ENCODE assay signal across 9 cellular contexts in the genomic region with DNA sequence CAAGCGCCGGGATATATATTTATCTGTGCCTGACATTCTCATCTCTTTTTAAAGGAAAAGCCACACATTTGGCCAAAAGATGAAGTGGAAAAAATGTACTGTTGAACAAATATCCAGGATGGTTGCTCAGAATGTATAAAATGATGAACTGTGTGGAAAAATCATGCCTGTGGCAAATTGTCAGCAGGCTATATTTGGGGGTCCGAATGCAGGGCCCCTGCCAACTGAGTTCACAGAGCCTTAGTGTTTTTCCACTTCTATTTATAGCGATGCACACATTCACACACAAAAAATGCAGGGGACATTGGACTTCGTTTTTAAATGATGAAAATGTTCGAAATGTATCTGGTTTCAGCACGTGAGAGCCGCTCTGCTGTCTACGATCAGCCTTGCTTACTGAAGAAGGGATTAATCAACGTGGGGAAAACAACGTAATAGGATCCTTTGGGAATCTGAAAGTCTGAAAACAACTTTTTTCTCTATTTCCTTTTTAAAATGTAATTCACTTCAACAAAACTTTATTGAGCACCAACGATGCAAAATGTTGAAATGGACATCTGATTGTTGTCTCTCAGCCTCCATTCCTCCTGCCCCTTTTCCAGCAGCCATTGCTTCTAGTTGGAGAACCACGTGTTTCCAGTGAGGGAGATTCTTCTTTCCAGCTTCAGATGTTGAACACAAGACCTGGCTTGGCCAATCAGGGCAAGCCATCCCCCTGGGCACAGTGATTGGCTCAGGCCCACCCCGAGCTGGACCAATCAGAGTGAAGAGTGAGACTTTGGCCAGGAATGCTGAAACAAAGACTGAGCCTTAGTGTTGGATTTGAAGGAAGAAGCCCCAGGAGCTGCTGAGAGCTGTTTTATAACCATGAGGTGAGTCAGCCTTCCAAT. TPM values are rescaled to one million over a fixed set of nuclear protein-coding genes. Genes with fewer than 3 reads are reported as not detected.
A peak's percentile ranks its signal among the peaks of the same experiment; 100 is the strongest.
DNase-seq lines count a peak whose midpoint lies in the region; ATAC-seq, FAIRE-seq and TF ChIP-seq lines count a peak whose summit lies in the region.
"Had no signal": no experiment of that assay in that cellular context is flagged by ENCODE, and none has a peak within 500 bp of the region (broad histone marks: within the 10 kb centered on the region; RNA-seq: fewer than 3 reads in every experiment).

No MANE protein-coding gene starts in this region.

- H3K4ac ChIP-seq in IMR-90 (ENCODE audit: low read depth, low read length) (peak overlapping the region; percentile 73), H9 (ENCODE audit: low read depth, low read length) (no peak overlapping the region)

- H4K5ac ChIP-seq in IMR-90 (ENCODE audit: low read depth, low read length) (peak overlapping the region; percentile 89), H9 (ENCODE audit: insufficient read length, low read depth, low read length) (no peak overlapping the region)

- peak overlapping the region; percentile 15 for H3K56ac ChIP-seq in IMR-90 (ENCODE audit: extremely low read depth, insufficient read depth, low read length)
- no peak overlapping the region for H3K56ac ChIP-seq in H9 (ENCODE audit: insufficient read length, low read depth, low read length)

- H3K36me3 Mint-ChIP-seq in H9 (ENCODE audit: insufficient read depth in 1 of 3, low read depth in 3 of 3): no peaks in the 10 kb centered on the region; a peak in 1 of 7 replicates

- no peak overlapping the region for H3T11ph ChIP-seq in H9 (ENCODE audit: low read length)

- TF ChIP-seq EP300 in K562 (IDR thresholded peaks at IDR 0.05; ENCODE audit: low read length): no peak

- no peaks in the 10 kb centered on the region for H3K23me2 ChIP-seq in H9 (ENCODE audit: insufficient read length, low read depth, low read length, poor library complexity, severe bottlenecking)

- H3K36me3 ChIP-seq in IMR-90 (ENCODE audit: control insufficient read depth, insufficient read depth, low read length) (no peaks in the 10 kb centered on the region), K562 (ENCODE audit: control insufficient read depth, insufficient read depth, low read length) (no peaks in the 10 kb centered on the region), testis (ENCODE audit: low read depth, missing control alignments) (no peaks in the 10 kb centered on the region)

- no peak overlapping the region for H2AK9ac ChIP-seq in IMR-90 (replicated peaks; ENCODE audit: low read depth, low read length, poor library complexity)

- TF ChIP-seq CTCF in IMR-90 (conservative IDR thresholded peaks at IDR 0.05; ENCODE audit: low read depth, low read length): no peak
- TF ChIP-seq CTCF in K562 (IDR thresholded peaks at IDR 0.05 in 2 of 3, conservative IDR thresholded peaks at IDR 0.05 in 1 of 3; ENCODE audit: insufficient read depth in 2 of 3, low read depth in 1 of 3, low read length in 3 of 3): no peak
- no peak for TF ChIP-seq CTCF in testis (IDR thresholded peaks at IDR 0.05)
- TF ChIP-seq CTCF in H9 (conservative IDR thresholded peaks at IDR 0.05): no peak

- 60% methylated on average over 1 of the region's 14 CpGs; no CpG with 5 or more reads in 1 of the 2 experiments for WGBS in IMR-90 (ENCODE audit: extremely low coverage in 2 of 2, insufficient read length in 1 of 2), 2 experiments
- WGBS in K562 (ENCODE audit: insufficient coverage, low coverage, missing lambda C conversion rate): 48% methylated on average over 14 of the region's 14 CpGs
- WGBS in testis, 2 donors: 26 to 33% methylated on average over 14 of the region's 14 CpGs
- no CpG with 5 or more reads among the region's 14 CpGs for WGBS in H9 (ENCODE audit: extremely low coverage, insufficient read length, low lambda C conversion rate)

- H2BK5ac ChIP-seq in IMR-90 (ENCODE audit: low read depth, low read length, poor library complexity, severe bottlenecking): peak overlapping the region; percentile 66
- no peak overlapping the region for H2BK5ac ChIP-seq in H9 (ENCODE audit: insufficient read length, low read length)

- H4K91ac ChIP-seq in IMR-90 (ENCODE audit: insufficient read depth, low read depth, low read length) (peak overlapping the region; percentile 69), H9 (ENCODE audit: insufficient read length, low read depth, low read length) (no peak overlapping the region)

- H3K27ac Mint-ChIP-seq in H9: no peak overlapping the region

- H4K20me1 ChIP-seq in IMR-90 (ENCODE audit: insufficient read depth, low read length) (no peaks in the 10 kb centered on the region), K562 (replicated peaks; ENCODE audit: control insufficient read depth, insufficient read depth, low read length) (no peaks in the 10 kb centered on the region), H9 (ENCODE audit: control insufficient read depth, insufficient read depth, insufficient read length) (no peaks in the 10 kb centered on the region)

- H2BK20ac ChIP-seq in IMR-90 (ENCODE audit: low read depth, low read length): peak overlapping the region; percentile 85
- H2BK20ac ChIP-seq in H9 (ENCODE audit: low read depth, low read length, poor library complexity, severe bottlenecking): no peak overlapping the region

- H3K4me2 ChIP-seq in IMR-90 (ENCODE audit: low read depth, low read length) (peak overlapping the region; percentile 13), K562 (ENCODE audit: insufficient read depth, low read length) (no peak overlapping the region), H9 (ENCODE audit: insufficient read depth, insufficient read length, low read length) (no peak overlapping the region)

- POLR2A ChIA-PET in IMR-90 (lab: Charles Lee; ENCODE audit: unreplicated experiment) (no interaction called here), K562 (lab: Yijun Ruan, JAX) (interaction anchor here (0.7 to 1.1 kb wide), 2 partner anchors 11 to 15 kb away, joined by 3 read pairs; no protein-coding TSS in a partner anchor)

- peak overlapping the region; percentile 35; the same call in 1 of the 2 replicates for H2AK5ac ChIP-seq in IMR-90 (ENCODE audit: low read depth, low read length)
- H2AK5ac ChIP-seq in H9 (ENCODE audit: insufficient read length, low read length): no peak overlapping the region

- H3K27me3 ChIP-seq in IMR-90 (ENCODE audit: control insufficient read depth, insufficient read depth, low read length) (no peaks in the 10 kb centered on the region), K562 (ENCODE audit: control insufficient read depth in 2 of 2, insufficient read depth in 2 of 2, low read length in 2 of 2) (no peaks in the 10 kb centered on the region), testis (no peaks in the 10 kb centered on the region), H9 (ENCODE audit: insufficient read depth, low read length) (no peaks in the 10 kb centered on the region)

- peak; percentile 94 for ATAC-seq in IMR-90 (ENCODE audit: low read depth)
- peak; percentile 81 for ATAC-seq in K562
- ATAC-seq in HG02588 (IDR thresholded peaks at IDR 0.05; ENCODE audit: unreplicated experiment): no peak

- DNase-seq in IMR-90 (peak; percentile 93), K562 (ENCODE audit: extremely low read depth in 1 of 4, low spot score in 3 of 4) (peak; percentile 39 to 77 (median 74)), kidney tubule cell (ENCODE audit: low spot score) (peak; percentile 79), testis (peak; percentile 65), H9 (no peak), KBM-7 (no peak)
- no peak for DNase-seq in effector CD8-positive, alpha-beta T cell (lab: John Stamatoyannopoulos, UW)

- H2BK15ac ChIP-seq in IMR-90 (ENCODE audit: low read depth, low read length): peak overlapping the region; percentile 16
- H2BK15ac ChIP-seq in H9 (ENCODE audit: low read depth, low read length): no peak overlapping the region

- H3K9me1 ChIP-seq in IMR-90 (ENCODE audit: insufficient read depth, low read length) (peaks cover 19% of the 10 kb centered on the region), K562 (ENCODE audit: control insufficient read depth, insufficient read depth, low read length) (no peaks in the 10 kb centered on the region)

- CTCF ChIA-PET in IMR-90 (lab: Yijun Ruan, JAX) (no interaction called here), K562 (lab: Yijun Ruan, JAX; ENCODE audit: low intra/inter-chr PET ratio) (no interaction called here)

- H3K27ac ChIP-seq in IMR-90 (ENCODE audit: insufficient read depth, low read length): peak overlapping the region; percentile 22; the same call in 1 of the 2 replicates
- H3K27ac ChIP-seq in K562 (ENCODE audit: extremely low read depth, low read depth, low read length): no peak overlapping the region
- peak overlapping the region in 1 of 2 donors; percentile 25 for H3K27ac ChIP-seq in testis
- H3K27ac ChIP-seq in H9 (ENCODE audit: insufficient read length, low read depth, low read length): no peak overlapping the region

- peaks cover 0 to 12% of the 10 kb centered on the region in 2 experiments; a peak in 2 of 4 replicates for H3K79me1 ChIP-seq in IMR-90 (ENCODE audit: low read depth in 1 of 2, low read length in 2 of 2)
- no peaks in the 10 kb centered on the region for H3K79me1 ChIP-seq in H9 (ENCODE audit: insufficient read depth, low read depth, low read length, poor library complexity, severe bottlenecking)

- H3K18ac ChIP-seq in IMR-90 (ENCODE audit: low read depth, low read length) (peak overlapping the region; percentile 82), H9 (ENCODE audit: insufficient read length, low read depth, low read length) (no peak overlapping the region)

- in situ Hi-C loops in IMR-90 (cut with MboI; ENCODE audit: low sequenced_read_pairs) (no loop called here), K562 (cut with MboI) (loop anchor here (25.0 kb wide), 3 partner anchors 169 to 569 kb away; a partner anchor contains a TSS), KBM-7 (cut with MboI; ENCODE audit: low pct_unique_long_range_greater_than_20kb, low sequenced_read_pairs) (loop anchor here (25.0 kb wide), 1 partner anchor 269 kb away; a partner anchor contains a TSS)

- FAIRE-seq in K562 (lab: Jason Lieb, UNC): no peak
- FAIRE-seq: keratinocyte had no signal

- no peaks in the 10 kb centered on the region for H3K9me3 Mint-ChIP-seq in H9

- no peak for TF ChIP-seq POLR2A in IMR-90 (IDR thresholded peaks at IDR 0.05; ENCODE audit: low read depth, low read length)
- TF ChIP-seq POLR2A in K562 (conservative IDR thresholded peaks at IDR 0.05): no peak
- TF ChIP-seq POLR2A in testis (IDR thresholded peaks at IDR 0.05): no peak

- H3K9me3 ChIP-seq in IMR-90 (ENCODE audit: control insufficient read depth, insufficient read depth, low read length) (no peaks in the 10 kb centered on the region), K562 (replicated peaks; ENCODE audit: control insufficient read depth, insufficient read depth, low read depth, low read length) (no peaks in the 10 kb centered on the region), testis (no peaks in the 10 kb centered on the region), H9 (ENCODE audit: control insufficient read depth, low read depth, low read length) (no peaks in the 10 kb centered on the region)

- H3K27me3 Mint-ChIP-seq in H9 (ENCODE audit: low read depth): peaks cover 3% of the 10 kb centered on the region

- BruUV-seq in IMR-90 (replicated peaks; lab: Mats Ljungman, UMichigan): no TSS peak
- no TSS peak for BruUV-seq in K562 (replicated peaks; lab: Mats Ljungman, UMichigan)

- no peak overlapping the region for H2BK12ac ChIP-seq in H9 (ENCODE audit: insufficient read length, low read depth, low read length)

- TF ChIP-seq RAD21 in IMR-90 (IDR thresholded peaks at IDR 0.05; ENCODE audit: low read length) (no peak; the same call in 1 of the 2 replicates), K562 (CRISPR knock-in tag; conservative IDR thresholded peaks at IDR 0.05 in 1 of 2, IDR thresholded peaks at IDR 0.05 in 1 of 2) (no peak)

- H2AFZ ChIP-seq in IMR-90 (replicated peaks; ENCODE audit: low read length, poor library complexity): peak overlapping the region; percentile 90
- peak overlapping the region; percentile 20 for H2AFZ ChIP-seq in K562 (ENCODE audit: low read depth, low read length)
- H2AFZ ChIP-seq in H9 (ENCODE audit: low read length): no peak overlapping the region

- peak overlapping the region; percentile 3; the same call in 1 of the 2 replicates for H3K4me3 ChIP-seq in IMR-90 (ENCODE audit: insufficient read depth, low read depth, low read length)
- H3K4me3 ChIP-seq in K562: no peak overlapping the region
- H3K4me3 ChIP-seq in testis: no peak overlapping the region

- no peak overlapping the region for H3K4me3 Mint-ChIP-seq in H9

- dilution Hi-C loops in IMR-90 (cut with HindIII; ENCODE audit: low sequenced_read_pairs, unreplicated experiment): no loop called here

- peaks cover 7 to 8% of the 10 kb centered on the region in 2 experiments for H3K4me1 Mint-ChIP-seq in H9

- H3K9ac ChIP-seq in IMR-90 (ENCODE audit: low read depth, low read length) (peak overlapping the region; percentile 8), K562 (ENCODE audit: insufficient read depth in 1 of 2, low read depth in 2 of 2, low read length in 2 of 2) (no peak overlapping the region), H9 (ENCODE audit: extremely low read depth, insufficient read length, low read length) (no peak overlapping the region)

- H2BK120ac ChIP-seq in IMR-90 (ENCODE audit: low read depth, low read length): peak overlapping the region; percentile 74
- H2BK120ac ChIP-seq in H9 (ENCODE audit: low read depth, low read length, poor library complexity, severe bottlenecking): no peak overlapping the region

- H3K4me1 ChIP-seq in IMR-90 (ENCODE audit: control insufficient read depth, insufficient read depth, low read length) (peaks cover 11% of the 10 kb centered on the region), K562 (replicated peaks in 1 of 2; ENCODE audit: control insufficient read depth in 2 of 2, insufficient read depth in 2 of 2, low read length in 2 of 2) (peaks cover 9 to 11% of the 10 kb centered on the region in 2 experiments; a peak in 4 of 5 replicates), testis (no peaks in the 10 kb centered on the region), H9 (ENCODE audit: insufficient read depth, low read length) (no peaks in the 10 kb centered on the region)

- H3K79me2 ChIP-seq in K562 (ENCODE audit: control insufficient read depth, insufficient read depth, low read length) (no peaks in the 10 kb centered on the region), H9 (ENCODE audit: insufficient read depth, low read length) (no peaks in the 10 kb centered on the region)

- H3K14ac ChIP-seq in IMR-90 (replicated peaks; ENCODE audit: low read depth, low read length) (peak overlapping the region; percentile 84), H9 (ENCODE audit: insufficient read depth, low read length) (no peak overlapping the region)

- H4K8ac ChIP-seq in IMR-90 (ENCODE audit: low read depth in 2 of 2, low read length in 2 of 2) (peak overlapping the region; percentile 32 to 91), H9 (replicated peaks; ENCODE audit: insufficient read length, low read depth, low read length) (no peak overlapping the region)

- intact Hi-C loops in IMR-90 (cut with micrococcal nuclease) (loop anchor here (1.0 to 2.0 kb wide), 2 partner anchors 32 to 61 kb away; no protein-coding TSS in a partner anchor), K562 (cut with micrococcal nuclease) (no loop called here), testis (cut with DNase I; ENCODE audit: low total_unique reads) (no loop called here)

- H3K23ac ChIP-seq in IMR-90 (ENCODE audit: low read depth, low read length) (peak overlapping the region; percentile 67; the same call in 1 of the 2 replicates), H9 (ENCODE audit: insufficient read length, low read depth, low read length) (no peak overlapping the region)

RNA-seq across cellular contexts. Expression of a gene that starts 59.2 kb away (rescaled TPM):
- total RNA-seq in IMR-90 (2012; rRNA removed): 10.9 and 11.7 TPM in 2 replicates
- 7.2 and 8.2 TPM in 2 replicates for polyA plus RNA-seq in IMR-90 (2012; rRNA removed)
- polyA plus RNA-seq in IMR-90 (2012; cell fraction: cytosol; rRNA removed): 5.7 and 10.5 TPM in 2 replicates
- polyA plus RNA-seq in IMR-90 (2012; cell fraction: nucleus; rRNA removed; ENCODE audit: low replicate concordance): 10.2 and 21.8 TPM in 2 replicates
- 14.1 and 38.5 TPM in 2 replicates for total RNA-seq in K562 (2011; cell fraction: chromatin; rRNA removed; ENCODE audit: low replicate concordance)
- 8.8 and 10.9 TPM in 2 replicates for total RNA-seq in K562 (2011; cell fraction: nucleolus; rRNA removed)
- total RNA-seq in K562 (2011; cell fraction: nucleoplasm; rRNA removed): 19.7 and 23.1 TPM in 2 replicates
- total RNA-seq in K562 (2014; rRNA removed): 25.1 and 31.8 TPM in 2 replicates
- total RNA-seq in K562 (2014; rRNA removed; fragmentation: Illumina TruSeq; extraction: Trizol): 31.0 and 33.7 TPM in 2 replicates
- 25.0 and 26.1 TPM in 2 replicates for total RNA-seq in K562 (2015; rRNA removed; fragmentation: Illumina TruSeq; extraction: Trizol)
- 21.9 and 24.2 TPM in 2 replicates for total RNA-seq in K562 (2021)
- polyA plus RNA-seq in K562 (2011; rRNA removed): 21.9 and 33.9 TPM in 2 replicates
- polyA plus RNA-seq in K562 (2011; cell fraction: cytosol; rRNA removed): 8.2 and 11.9 TPM in 2 replicates
- polyA plus RNA-seq in K562 (2011; cell fraction: nucleus; rRNA removed): 13.0 and 14.7 TPM in 2 replicates
- 21.9 and 23.3 TPM in 2 replicates for polyA plus RNA-seq in K562 (2012)
- polyA plus RNA-seq in K562 (2014; fragmentation: Illumina TruSeq; extraction: Trizol): 24.6 and 24.8 TPM in 2 replicates
- 10 to 100 TPM; 13.6 to 14.0 TPM for polyA plus RNA-seq in K562 (2014; fragmentation: Nextera tagmentation; extraction: Ambion mirVana)
- 25.0 and 27.8 TPM in 2 replicates for polyA plus RNA-seq in K562 (2014; rRNA removed)
- 23.7 and 25.7 TPM in 2 replicates for polyA minus RNA-seq in K562 (2011; rRNA and poly(A)+ RNA removed)
- polyA minus RNA-seq in K562 (2011; cell fraction: cytosol; rRNA and poly(A)+ RNA removed): 10.8 and 11.8 TPM in 2 replicates
- polyA minus RNA-seq in K562 (2011; cell fraction: nucleus; rRNA and poly(A)+ RNA removed): 8.1 and 11.8 TPM in 2 replicates
- 10 to 100 TPM; 15.7 to 24.3 TPM for total RNA-seq in testis
- polyA plus RNA-seq in testis (ENCODE audit: insufficient read depth, low read depth, low replicate concordance): 20.2 TPM
- total RNA-seq in H9 (2021): 21.8 and 23.6 TPM in 2 replicates

Comparison
In these comparisons a context has a peak if more than half of its experiments do, and no peak if none do; other contexts are left out.
1. DNase-seq: peak in IMR-90 (single experiment), K562 (4 of 4), kidney tubule cell (single experiment) and testis (single experiment); none in H9 (single experiment), effector CD8-positive, alpha-beta T cell (single experiment) and KBM-7 (single experiment).